Comparison of ENCODE assay signal across 8 cellular contexts in genomic region chr3:157542711-157543485, GRCh38. TPM values are rescaled to one million over a fixed set of nuclear protein-coding genes. Genes with fewer than 3 reads are reported as not detected.
DNase-seq lines count a peak whose midpoint lies in the region; ATAC-seq and TF ChIP-seq lines count a peak whose summit lies in the region.

No MANE protein-coding gene starts in this region.

- intact Hi-C loops in Panc1 (cut with micrococcal nuclease; ENCODE audit: unreplicated experiment) = no loop called here
- intact Hi-C loops in ovary (cut with DNase I) = no loop called here
- intact Hi-C loops in activated T-helper 1 cell treated with anti-CD3 and anti-CD28 coated beads, Interleukin-12 subunit alpha, Interleukin-12 subunit beta, Interleukin-2, Interleukin-4 antibody, amounts not matched to agents 30 ng/mL and 10 ng/mL and 1 ng/mL, durations not matched to agents 14 hours and 24 hours and 36 hours (cut with micrococcal nuclease) = no loop called here

- ATAC-seq in Panc1 = peak; percentile 92
- ATAC-seq in foreskin keratinocyte = peak; percentile 85
- ATAC-seq in GM19455 (IDR thresholded peaks at IDR 0.05; ENCODE audit: unreplicated experiment) = no peak
- ATAC-seq in activated CD8-positive, alpha-beta T cell treated with anti-CD3 and anti-CD28 coated beads, Interleukin-2, amount 10 ng/mL, durations not matched to agents 7 days and 5 days = no peak

- H3K4me3 Mint-ChIP-seq in activated CD8-positive, alpha-beta T cell treated with anti-CD3 and anti-CD28 coated beads, Interleukin-2, amount 10 ng/mL, durations not matched to agents 7 days and 5 days = no peak overlapping the region
- H3K4me3 Mint-ChIP-seq in activated T-helper 1 cell treated with anti-CD3 and anti-CD28 coated beads, Interleukin-12 subunit alpha, Interleukin-12 subunit beta, Interleukin-2, Interleukin-4 antibody, amounts not matched to agents 30 ng/mL and 10 ng/mL and 1 ng/mL, durations not matched to agents 14 hours and 24 hours and 36 hours = no peak overlapping the region

- BruUV-seq in Panc1 (replicated peaks; lab: Mats Ljungman, UMichigan) = no TSS peak

- POLR2A ChIA-PET in Panc1 (lab: Charles Lee) = no interaction called here
- POLR2A ChIA-PET in activated CD8-positive, alpha-beta T cell treated with anti-CD3 and anti-CD28 coated beads, Interleukin-2, amount 10 ng/mL, durations not matched to agents 7 days and 5 days (lab: Charles Lee) = no interaction called here

- peak; percentile 77 for TF ChIP-seq CTCF in Panc1 (IDR thresholded peaks at IDR 0.05)
- TF ChIP-seq CTCF in foreskin keratinocyte (conservative IDR thresholded peaks at IDR 0.05) = peak; percentile 47
- TF ChIP-seq CTCF in ovary (IDR thresholded peaks at IDR 0.05) = no peak

- no peak overlapping the region for H3K27ac Mint-ChIP-seq in activated CD8-positive, alpha-beta T cell treated with anti-CD3 and anti-CD28 coated beads, Interleukin-2, amount 10 ng/mL, durations not matched to agents 7 days and 5 days
- H3K27ac Mint-ChIP-seq in activated T-helper 1 cell treated with anti-CD3 and anti-CD28 coated beads, Interleukin-12 subunit alpha, Interleukin-12 subunit beta, Interleukin-2, Interleukin-4 antibody, amounts not matched to agents 30 ng/mL and 10 ng/mL and 1 ng/mL, durations not matched to agents 14 hours and 24 hours and 36 hours = no peak overlapping the region

- H3K27me3 Mint-ChIP-seq in activated CD8-positive, alpha-beta T cell treated with anti-CD3 and anti-CD28 coated beads, Interleukin-2, amount 10 ng/mL, durations not matched to agents 7 days and 5 days (ENCODE audit: low read depth) = peaks cover 2% of the 10 kb centered on the region
- H3K27me3 Mint-ChIP-seq in activated T-helper 1 cell treated with anti-CD3 and anti-CD28 coated beads, Interleukin-12 subunit alpha, Interleukin-12 subunit beta, Interleukin-2, Interleukin-4 antibody, amounts not matched to agents 30 ng/mL and 10 ng/mL and 1 ng/mL, durations not matched to agents 14 hours and 24 hours and 36 hours (ENCODE audit: insufficient read depth) = peaks cover 11% of the 10 kb centered on the region

- no peaks in the 10 kb centered on the region; the same call in 1 of the 2 replicates for H3K9me3 ChIP-seq in Panc1 (ENCODE audit: control insufficient read depth, insufficient read depth, low read depth, low read length)
- peaks cover 0 to 5% of the 10 kb centered on the region in 2 donors for H3K9me3 ChIP-seq in ovary

- H3K36me3 Mint-ChIP-seq in activated CD8-positive, alpha-beta T cell treated with anti-CD3 and anti-CD28 coated beads, Interleukin-2, amount 10 ng/mL, durations not matched to agents 7 days and 5 days (ENCODE audit: low read depth) = no peaks in the 10 kb centered on the region
- no peaks in the 10 kb centered on the region for H3K36me3 Mint-ChIP-seq in activated T-helper 1 cell treated with anti-CD3 and anti-CD28 coated beads, Interleukin-12 subunit alpha, Interleukin-12 subunit beta, Interleukin-2, Interleukin-4 antibody, amounts not matched to agents 30 ng/mL and 10 ng/mL and 1 ng/mL, durations not matched to agents 14 hours and 24 hours and 36 hours (ENCODE audit: low read depth)

- WGBS in ovary, 3 donors = 4 to 9% (median 6%) methylated on average over 42 to 48 of the region's 48 CpGs

- H3K27ac ChIP-seq in Panc1 (ENCODE audit: low read length) = no peak overlapping the region
- no peak overlapping the region for H3K27ac ChIP-seq in foreskin keratinocyte
- H3K27ac ChIP-seq in ovary = no peak overlapping the region

- no peak for TF ChIP-seq EP300 in ovary (IDR thresholded peaks at IDR 0.05)

- H3K4me1 Mint-ChIP-seq in activated CD8-positive, alpha-beta T cell treated with anti-CD3 and anti-CD28 coated beads, Interleukin-2, amount 10 ng/mL, durations not matched to agents 7 days and 5 days (ENCODE audit: low read depth) = no peaks in the 10 kb centered on the region
- H3K4me1 Mint-ChIP-seq in activated T-helper 1 cell treated with anti-CD3 and anti-CD28 coated beads, Interleukin-12 subunit alpha, Interleukin-12 subunit beta, Interleukin-2, Interleukin-4 antibody, amounts not matched to agents 30 ng/mL and 10 ng/mL and 1 ng/mL, durations not matched to agents 14 hours and 24 hours and 36 hours (ENCODE audit: low read depth) = no peaks in the 10 kb centered on the region

- TF ChIP-seq POLR2A in ovary (IDR thresholded peaks at IDR 0.05) = no peak

- in situ Hi-C loops in Caki2 (cut with HindIII; ENCODE audit: low pct_unique_long_range_greater_than_20kb, low sequenced_read_pairs) (no loop called here), Panc1 (cut with HindIII; ENCODE audit: low pct_unique_long_range_greater_than_20kb, low sequenced_read_pairs) (no loop called here)

- H3K9me3 Mint-ChIP-seq in activated CD8-positive, alpha-beta T cell treated with anti-CD3 and anti-CD28 coated beads, Interleukin-2, amount 10 ng/mL, durations not matched to agents 7 days and 5 days (ENCODE audit: insufficient read depth) = no peaks in the 10 kb centered on the region
- peaks cover 5% of the 10 kb centered on the region for H3K9me3 Mint-ChIP-seq in activated T-helper 1 cell treated with anti-CD3 and anti-CD28 coated beads, Interleukin-12 subunit alpha, Interleukin-12 subunit beta, Interleukin-2, Interleukin-4 antibody, amounts not matched to agents 30 ng/mL and 10 ng/mL and 1 ng/mL, durations not matched to agents 14 hours and 24 hours and 36 hours

- H3K4me3 ChIP-seq in Panc1 (ENCODE audit: low read depth in 2 of 2, low read length in 2 of 2) (peak overlapping the region; percentile 43 to 63), ovary (peak overlapping the region; percentile 14)

- no peaks in the 10 kb centered on the region for H3K4me1 ChIP-seq in Panc1 (ENCODE audit: control insufficient read depth, insufficient read depth, low read length)
- no peaks in the 10 kb centered on the region for H3K4me1 ChIP-seq in foreskin keratinocyte
- H3K4me1 ChIP-seq in ovary (ENCODE audit: insufficient read depth) = no peaks in the 10 kb centered on the region

- no peaks in the 10 kb centered on the region for H3K36me3 ChIP-seq in Panc1 (ENCODE audit: control insufficient read depth, insufficient read depth, low read length)
- H3K36me3 ChIP-seq in ovary = no peaks in the 10 kb centered on the region

- H3K27me3 ChIP-seq in Panc1 (ENCODE audit: control insufficient read depth, insufficient read depth, low read length) = peaks cover 17% of the 10 kb centered on the region; the same call in 1 of the 2 replicates
- peaks cover 21% of the 10 kb centered on the region for H3K27me3 ChIP-seq in foreskin keratinocyte
- no peaks in the 10 kb centered on the region for H3K27me3 ChIP-seq in ovary

- peak; percentile 91 for DNase-seq in Caki2 (ENCODE audit: low read depth)
- DNase-seq in Panc1 (ENCODE audit: low read depth, low spot score) = no peak
- peak in 1 of 2 donors; percentile 48 for DNase-seq in foreskin keratinocyte
- peak in 4 of 5 donors; percentile 15 to 57 (median 18) for DNase-seq in ovary
- no peak for DNase-seq in DMS79 (lab: John Stamatoyannopoulos, UW)
- no peak for DNase-seq in activated CD8-positive, alpha-beta T cell treated with anti-CD3 and anti-CD28 coated beads, Interleukin-2, amount 10 ng/mL, durations not matched to agents 7 days and 5 days
- DNase-seq in activated T-helper 1 cell treated with anti-CD3 and anti-CD28 coated beads, Interleukin-12 subunit alpha, Interleukin-12 subunit beta, Interleukin-2, Interleukin-4 antibody, amounts not matched to agents 30 ng/mL and 10 ng/mL and 1 ng/mL, durations not matched to agents 14 hours and 24 hours and 36 hours (ENCODE audit: low spot score) = no peak

- CTCF ChIA-PET in Panc1 (lab: Charles Lee) = interaction anchor here (1.3 kb wide), 1 partner anchor 11 kb away, joined by 3 read pairs; no protein-coding TSS in a partner anchor
- CTCF ChIA-PET in activated CD8-positive, alpha-beta T cell treated with anti-CD3 and anti-CD28 coated beads, Interleukin-2, amount 10 ng/mL, durations not matched to agents 7 days and 5 days (lab: Charles Lee) = interaction anchor here (0.6 to 1.5 kb wide), 3 partner anchors 10 to 574 kb away, joined by 3 to 5 read pairs (median 4); no protein-coding TSS in a partner anchor

RNA-seq across cellular contexts. Expression of gene VEPH1, which starts 39.7 kb away (rescaled TPM):
- total RNA-seq in Caki2 (2014; rRNA removed; shearing (Covaris generic); ENCODE audit: low replicate concordance) = 79.0 and 127 TPM in 2 replicates
- total RNA-seq in Panc1 (2021; ENCODE audit: unreplicated experiment) (0.51 TPM), foreskin keratinocyte (0.32 and 0.82 TPM in 2 replicates), ovary (1 to 10 TPM in 5 of 7 donors, under 1 TPM in 1, not detected in 1; 0.23 to 4.6 (median 1.9) TPM)
- polyA plus RNA-seq in Panc1 (2012; ENCODE audit: insufficient read length) = not detected
- polyA plus RNA-seq in foreskin keratinocyte (0.28 and 0.43 TPM in 2 replicates), ovary (1 to 10 TPM in 1 of 2 donors, under 1 TPM in 1; 0.48 to 1.3 TPM)
- not detected for total RNA-seq in activated CD8-positive, alpha-beta T cell treated with anti-CD3 and anti-CD28 coated beads, Interleukin-2, amount 10 ng/mL, durations not matched to agents 7 days and 5 days
- total RNA-seq in activated T-helper 1 cell treated with anti-CD3 and anti-CD28 coated beads, Interleukin-12 subunit alpha, Interleukin-12 subunit beta, Interleukin-2, Interleukin-4 antibody, amounts not matched to agents 30 ng/mL and 10 ng/mL and 1 ng/mL, durations not matched to agents 14 hours and 24 hours and 36 hours = not detected in 2 replicates

Comparison
In these comparisons a context has a peak if more than half of its experiments do, and no peak if none do; other contexts are left out.
1. DNase-seq: peak in Caki2 (single experiment) and ovary (4 of 5); none in Panc1 (single experiment), DMS79 (single experiment), activated CD8-positive, alpha-beta T cell treated with anti-CD3 and anti-CD28 coated beads, Interleukin-2, amount 10 ng/mL, durations not matched to agents 7 days and 5 days (single experiment) and activated T-helper 1 cell treated with anti-CD3 and anti-CD28 coated beads, Interleukin-12 subunit alpha, Interleukin-12 subunit beta, Interleukin-2, Interleukin-4 antibody, amounts not matched to agents 30 ng/mL and 10 ng/mL and 1 ng/mL, durations not matched to agents 14 hours and 24 hours and 36 hours (single experiment).
2. ATAC-seq: peak in Panc1 (single experiment) and foreskin keratinocyte (single experiment); none in GM19455 (single experiment) and activated CD8-positive, alpha-beta T cell treated with anti-CD3 and anti-CD28 coated beads, Interleukin-2, amount 10 ng/mL, durations not matched to agents 7 days and 5 days (single experiment).
3. CTCF ChIP-seq: peak in Panc1 (single experiment) and foreskin keratinocyte (single experiment); none in ovary (0 of 3).
4. RNA of gene VEPH1, which starts 39.7 kb away (total RNA-seq): 79.0 to 127 TPM in Caki2; 0.23 to 4.6 TPM in ovary, 0.51 TPM in Panc1 (single experiment), 0.32 to 0.82 TPM in foreskin keratinocyte, not detected in activated T-helper 1 cell treated with anti-CD3 and anti-CD28 coated beads, Interleukin-12 subunit alpha, Interleukin-12 subunit beta, Interleukin-2, Interleukin-4 antibody, amounts not matched to agents 30 ng/mL and 10 ng/mL and 1 ng/mL, durations not matched to agents 14 hours and 24 hours and 36 hours and not detected in activated CD8-positive, alpha-beta T cell treated with anti-CD3 and anti-CD28 coated beads, Interleukin-2, amount 10 ng/mL, durations not matched to agents 7 days and 5 days; every median in the first group is over 10 times any median in the second.